Comparison of ENCODE assay signal across 9 cellular contexts in the genomic region with DNA sequence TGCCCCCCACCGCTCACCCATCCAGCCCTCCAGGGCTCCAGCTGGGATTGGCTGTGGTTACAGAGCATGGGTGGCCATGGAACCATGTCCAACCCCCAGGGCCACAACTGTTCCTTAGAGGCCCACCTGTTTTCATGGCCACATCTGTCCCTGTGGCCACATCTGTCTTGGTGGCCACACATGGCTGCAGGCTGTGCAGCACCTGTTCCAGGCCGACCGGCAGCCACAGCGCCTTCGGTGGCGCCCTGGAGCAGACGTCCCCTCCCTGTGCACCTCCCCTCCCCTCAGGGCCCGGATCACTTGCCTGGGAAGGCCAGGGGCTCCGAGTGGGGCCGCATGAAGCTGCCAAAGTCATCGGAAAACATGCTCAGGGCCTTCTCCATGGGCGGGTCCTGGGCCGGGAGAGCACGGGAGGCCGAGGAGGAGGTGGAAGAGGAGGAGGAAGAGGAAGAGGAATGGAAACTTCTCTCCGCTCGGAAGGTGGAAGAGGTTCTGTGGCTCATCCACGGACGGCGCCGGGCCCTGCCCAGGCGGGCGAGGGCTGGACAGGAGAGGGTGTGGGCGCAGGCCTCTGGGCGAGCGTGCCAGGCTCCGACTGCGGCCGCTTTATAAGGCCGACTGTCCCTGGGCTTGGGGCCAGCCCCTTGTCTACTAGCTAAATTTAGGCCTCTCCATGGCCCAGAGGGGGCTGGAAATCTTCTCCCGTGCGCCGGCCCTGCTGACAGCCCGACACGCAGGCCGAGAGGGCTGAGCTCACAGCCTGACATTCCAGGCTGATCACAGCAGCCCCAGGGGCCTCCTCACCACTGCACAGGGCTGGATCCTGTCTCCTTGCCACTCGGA. TPM values are rescaled to one million over a fixed set of nuclear protein-coding genes. Genes with fewer than 3 reads are reported as not detected.
A peak's percentile ranks its signal among the peaks of the same experiment; 100 is the strongest.
DNase-seq lines count a peak whose midpoint lies in the region; ATAC-seq and TF ChIP-seq lines count a peak whose summit lies in the region.
"Had no signal": no experiment of that assay in that cellular context is flagged by ENCODE, and none has a peak within 500 bp of the region (broad histone marks: within the 10 kb centered on the region; RNA-seq: fewer than 3 reads in every experiment).

HSPB7 (minus strand) TSS at position 583 of the 843 bp plus-strand sequence; CDS start at position 503, 80 bp downstream.

- no peaks in the 10 kb centered on the region for H3K27me3 ChIP-seq in MG63
- no peaks in the 10 kb centered on the region for H3K27me3 ChIP-seq in tibial artery
- no peaks in the 10 kb centered on the region for H3K27me3 ChIP-seq in CD4-positive, alpha-beta T cell (ENCODE audit: control insufficient read depth, insufficient read depth, low read length)

- H3K4me3 Mint-ChIP-seq in CD4-positive, alpha-beta T cell, result no peak within 1 kb of the TSS

- H3K36me3 ChIP-seq in MG63 (no peaks in the 10 kb centered on the region), tibial artery (peaks cover 0 to 5% (median 0%) of the 10 kb centered on the region in 3 donors)

- POLR2A ChIA-PET in CD4-positive, alpha-beta T cell (lab: Charles Lee), result no interaction called here

- peak within 1 kb of the TSS; percentile 58 for H3K27ac ChIP-seq in cingulate gyrus (ENCODE audit: low read depth, low read length)
- peak within 1 kb of the TSS; percentile 89 to 99 for H3K27ac ChIP-seq in tibial artery
- H3K27ac ChIP-seq in CD4-positive, alpha-beta T cell (ENCODE audit: low read depth, low read length), result no peak within 1 kb of the TSS
- H3K27ac ChIP-seq: SK-N-MC had no signal

- H3K27me3 Mint-ChIP-seq in CD4-positive, alpha-beta T cell, result peaks cover 17% of the 10 kb centered on the region

- H3K4me1 ChIP-seq in tibial artery, result peaks cover 12 to 70% (median 64%) of the 10 kb centered on the region in 4 donors

- H3K4me3 ChIP-seq in MG63 (peak within 1 kb of the TSS; percentile 28), tibial artery (peak within 1 kb of the TSS; percentile 60 to 81)
- H3K4me3 ChIP-seq: SK-N-MC had no signal

- no peak for ATAC-seq in GM19395 (IDR thresholded peaks at IDR 0.05; ENCODE audit: unreplicated experiment)
- no peak for ATAC-seq in CD4-positive, alpha-beta T cell (ENCODE audit: poor library complexity)
- no peak for ATAC-seq in GM19455 (IDR thresholded peaks at IDR 0.05; ENCODE audit: unreplicated experiment)

- H3K4me1 Mint-ChIP-seq in CD4-positive, alpha-beta T cell (ENCODE audit: low read depth), result no peaks in the 10 kb centered on the region

- no peaks in the 10 kb centered on the region for H3K9me3 Mint-ChIP-seq in CD4-positive, alpha-beta T cell

- peak; percentile 88 for DNase-seq in MG63
- DNase-seq in lung microvascular endothelial cell (ENCODE audit: low read depth in 2 of 2), result peak; percentile 12 to 19
- DNase-seq in tibial artery, result peak; percentile 89 to 98
- no peak for DNase-seq in DMS153 (lab: John Stamatoyannopoulos, UW)
- DNase-seq in CD4-positive, alpha-beta T cell, result no peak

- H3K9me3 ChIP-seq in MG63 (no peaks in the 10 kb centered on the region), tibial artery (no peaks in the 10 kb centered on the region)
- H3K9me3 ChIP-seq in CD4-positive, alpha-beta T cell (ENCODE audit: control insufficient read depth, low read length), result no peaks in the 10 kb centered on the region

- no peaks in the 10 kb centered on the region for H3K36me3 Mint-ChIP-seq in CD4-positive, alpha-beta T cell (ENCODE audit: low read depth)

- intact Hi-C loops in tibial artery (cut with DNase I; ENCODE audit: low total_unique reads), result no loop called here
- intact Hi-C loops in CD4-positive, alpha-beta T cell (cut with DNase I, micrococcal nuclease), result no loop called here

- no peak for TF ChIP-seq CTCF in tibial artery (IDR thresholded peaks at IDR 0.05)
- no peak for TF ChIP-seq CTCF in CD4-positive, alpha-beta T cell (IDR thresholded peaks at IDR 0.05)

- CTCF ChIA-PET in CD4-positive, alpha-beta T cell (lab: Charles Lee), result interaction anchor here (0.6 kb wide), 1 partner anchor 170 kb away, joined by 3 read pairs; no protein-coding TSS in a partner anchor

- H3K27ac Mint-ChIP-seq in CD4-positive, alpha-beta T cell, result no peak within 1 kb of the TSS

RNA-seq across cellular contexts. Expression of gene HSPB7, which starts in this region (rescaled TPM):
- total RNA-seq in MG63 (2014; rRNA removed; shearing (Covaris generic); ENCODE audit: low replicate concordance), result 1.9 and 4.5 TPM in 2 replicates
- total RNA-seq in lung microvascular endothelial cell, result not detected in 2 replicates
- not detected for total RNA-seq in CD4-positive, alpha-beta T cell

Comparison
In these comparisons a context has a peak if more than half of its experiments do, and no peak if none do; other contexts are left out.
1. Peak in DNase-seq in lung microvascular endothelial cell; RNA of the gene not detected or under 1 TPM.
2. DNase-seq: peak in MG63 (single experiment) and tibial artery (2 of 2); none in DMS153 (single experiment) and CD4-positive, alpha-beta T cell (0 of 10).